ENCODE assay signal across 3 cellular contexts in genomic region chr9:77316058-77316457, GRCh38.
TF ChIP-seq lines count a peak whose summit lies in the region.

No MANE protein-coding gene starts in this region.

TF ChIP-seq in A549, 52 proteins besides CTCF, POLR2A, EP300 and RAD21 (continued from another document):
- peak; percentile 44 for TF ChIP-seq MAFK (IDR thresholded peaks at IDR 0.05; ENCODE audit: partially characterized antibody)

TF ChIP-seq in IMR-90, 13 proteins besides CTCF, POLR2A, EP300 and RAD21 (continued from another document):
- TF ChIP-seq RFX5 (IDR thresholded peaks at IDR 0.05; ENCODE audit: low read depth, low read length), result no peak
- no peak for TF ChIP-seq USF2 (IDR thresholded peaks at IDR 0.05; ENCODE audit: low read depth, low read length)
- TF ChIP-seq MAFK (IDR thresholded peaks at IDR 0.05; ENCODE audit: low read depth, low read length), result peak; percentile 68
- no peak for TF ChIP-seq ELK1 (IDR thresholded peaks at IDR 0.05; ENCODE audit: borderline replicate concordance, low read depth, low read length)
- TF ChIP-seq FOS (IDR thresholded peaks at IDR 0.05; ENCODE audit: low read depth, low read length), result no peak

TF ChIP-seq in WTC11, 78 proteins besides CTCF, POLR2A, EP300 and RAD21:
- TF ChIP-seq USF1 (CRISPR knock-in tag; IDR thresholded peaks at IDR 0.05) (no peak), CREM (CRISPR knock-in tag; IDR thresholded peaks at IDR 0.05) (no peak), ZNF263 (CRISPR knock-in tag; IDR thresholded peaks at IDR 0.05; ENCODE audit: low read depth) (no peak), HMGA2 (CRISPR knock-in tag; IDR thresholded peaks at IDR 0.05) (peak; percentile 61; the same call in 1 of the 2 replicates), ZNF138 (CRISPR knock-in tag; conservative IDR thresholded peaks at IDR 0.05) (no peak), AFF4 (CRISPR knock-in tag; IDR thresholded peaks at IDR 0.05; ENCODE audit: borderline replicate concordance) (no peak)
